21 cellular contexts compared by ENCODE assay signal in genomic region chr1:58921751-58922150, GRCh38.
A peak's percentile ranks its signal among the peaks of the same experiment; 100 is the strongest.
DNase-seq lines count a peak whose midpoint lies in the region; ATAC-seq and TF ChIP-seq lines count a peak whose summit lies in the region.
"Had no signal": no experiment of that assay in that cellular context is flagged by ENCODE, and none has a peak within 500 bp of the region (broad histone marks: within the 10 kb centered on the region; RNA-seq: fewer than 3 reads in every experiment).

No MANE protein-coding gene starts in this region.

- no peaks in the 10 kb centered on the region for H3K36me3 ChIP-seq in MM.1S (replicated peaks; ENCODE audit: insufficient read depth, low read length)
- H3K36me3 ChIP-seq in hepatocyte (replicated peaks; ENCODE audit: insufficient read depth, low read depth) = no peaks in the 10 kb centered on the region
- no peaks in the 10 kb centered on the region for H3K36me3 ChIP-seq in stomach
- H3K36me3 ChIP-seq: brain microvascular endothelial cell had no signal

- no peak for TF ChIP-seq CTCF in MM.1S (IDR thresholded peaks at IDR 0.05; ENCODE audit: low read length)
- no peak for TF ChIP-seq CTCF in activated CD8-positive, alpha-beta T cell treated with anti-CD3 and anti-CD28 coated beads for 36 hours (IDR thresholded peaks at IDR 0.05)
- no peak for TF ChIP-seq CTCF in hepatocyte (IDR thresholded peaks at IDR 0.05; ENCODE audit: poor library complexity)
- TF ChIP-seq CTCF in stomach (IDR thresholded peaks at IDR 0.05) = no peak

- 87% methylated on average over 2 of the region's 2 CpGs for WGBS in hepatocyte (ENCODE audit: low lambda C conversion rate, missing lambda C conversion rate)
- 73 to 97% (median 92%) methylated on average over 2 of the region's 2 CpGs for WGBS in stomach, 5 donors

- H2AFZ ChIP-seq in MM.1S (ENCODE audit: low read length) = no peak overlapping the region
- H2AFZ ChIP-seq in hepatocyte = no peak overlapping the region

- no peaks in the 10 kb centered on the region for H3K79me2 ChIP-seq in MM.1S (ENCODE audit: low read length)
- H3K79me2 ChIP-seq in hepatocyte = no peaks in the 10 kb centered on the region

- peak overlapping the region; percentile 38; the same call in 1 of the 2 replicates for H3K27ac ChIP-seq in MM.1S (ENCODE audit: low read length)
- peak overlapping the region; percentile 94 for H3K27ac ChIP-seq in hepatocyte
- H3K27ac ChIP-seq in stomach = peak overlapping the region in 4 of 5 donors; percentile 48 to 85 (median 58)
- H3K27ac ChIP-seq: brain microvascular endothelial cell had no signal

- H3K4me1 ChIP-seq in MM.1S (ENCODE audit: low read length) = peaks cover 17% of the 10 kb centered on the region
- H3K4me1 ChIP-seq in hepatocyte (ENCODE audit: insufficient read depth) = peaks cover 30% of the 10 kb centered on the region
- peaks cover 9 to 31% (median 21%) of the 10 kb centered on the region in 4 donors for H3K4me1 ChIP-seq in stomach

- no peaks in the 10 kb centered on the region for H3K27me3 Mint-ChIP-seq in activated CD8-positive, alpha-beta T cell treated with anti-CD3 and anti-CD28 coated beads for 36 hours

- no peak for TF ChIP-seq EP300 in stomach (IDR thresholded peaks at IDR 0.05)

- H4K20me1 ChIP-seq in MM.1S (ENCODE audit: insufficient read depth, low read length) = no peaks in the 10 kb centered on the region
- no peaks in the 10 kb centered on the region for H4K20me1 ChIP-seq in hepatocyte (ENCODE audit: insufficient read depth, poor library complexity, severe bottlenecking)

- H3K4me3 ChIP-seq in MM.1S (ENCODE audit: low read length) (no peak overlapping the region), hepatocyte (no peak overlapping the region), stomach (no peak overlapping the region)

- H3K9me3 ChIP-seq in MM.1S (replicated peaks; ENCODE audit: insufficient read depth, low read length) = no peaks in the 10 kb centered on the region
- H3K9me3 ChIP-seq in hepatocyte (ENCODE audit: low read depth) = no peaks in the 10 kb centered on the region
- no peaks in the 10 kb centered on the region for H3K9me3 ChIP-seq in stomach

- no peak overlapping the region for H3K9ac ChIP-seq in MM.1S (ENCODE audit: low read length)

- H3K27me3 ChIP-seq in MM.1S (replicated peaks; ENCODE audit: insufficient read depth, low read length) (no peaks in the 10 kb centered on the region), hepatocyte (no peaks in the 10 kb centered on the region), stomach (no peaks in the 10 kb centered on the region)
- H3K27me3 ChIP-seq: brain microvascular endothelial cell had no signal

- DNase-seq in MM.1S = no peak
- DNase-seq in activated CD8-positive, alpha-beta T cell treated with anti-CD3 and anti-CD28 coated beads for 36 hours = no peak
- DNase-seq in hepatocyte (ENCODE audit: low spot score) = no peak
- DNase-seq in stomach = no peak
- DNase-seq in DMS 273 (lab: John Stamatoyannopoulos, UW; ENCODE audit: unreplicated experiment) = no peak
- no peak for DNase-seq in SK-N-DZ (ENCODE audit: low spot score)
- DNase-seq in OCI-M2 (lab: John Stamatoyannopoulos, UW; ENCODE audit: unreplicated experiment) = no peak
- DNase-seq: brain microvascular endothelial cell; dermis blood vessel endothelial cell; GDM1; HCEC 1CT; mesendoderm; NCI-H1105; NCI-H2081; NCI-H446 treated with DMSO at 0.1 percent for 48 hours; NK-92 treated with Interleukin-12 subunit alpha and Interleukin-12 subunit beta, amount 100 ng/mL, for 24 hours; stimulated activated CD4-positive, alpha-beta T cell treated with anti-CD3 and anti-CD28 coated beads, Interleukin-12 subunit alpha, Interleukin-12 subunit beta, amount 100 ng/mL, for 4 hours; T1000 had no signal

- intact Hi-C loops in activated CD8-positive, alpha-beta T cell treated with anti-CD3 and anti-CD28 coated beads for 36 hours (cut with micrococcal nuclease) = no loop called here
- intact Hi-C loops in stomach (cut with DNase I; ENCODE audit: low total_unique reads) = no loop called here

- no peak for TF ChIP-seq POLR2A in stomach (IDR thresholded peaks at IDR 0.05)

- H3K4me3 Mint-ChIP-seq in activated CD8-positive, alpha-beta T cell treated with anti-CD3 and anti-CD28 coated beads for 36 hours = no peak overlapping the region
- H3K4me3 Mint-ChIP-seq: natural killer cell treated with Interleukin-12 subunit alpha and Interleukin-12 subunit beta and Interleukin-15 and Interleukin-18, amount 100 ng/mL, for 72 hours had no signal

- no peaks in the 10 kb centered on the region for H3K36me3 Mint-ChIP-seq in activated CD8-positive, alpha-beta T cell treated with anti-CD3 and anti-CD28 coated beads for 36 hours (ENCODE audit: low read depth)
- H3K36me3 Mint-ChIP-seq: natural killer cell treated with Interleukin-12 subunit alpha and Interleukin-12 subunit beta and Interleukin-15 and Interleukin-18, amount 100 ng/mL, for 72 hours had no signal

- H3K4me2 ChIP-seq in MM.1S (ENCODE audit: low read depth, low read length) (no peak overlapping the region), hepatocyte (no peak overlapping the region)

- CTCF ChIA-PET in activated CD8-positive, alpha-beta T cell treated with anti-CD3 and anti-CD28 coated beads for 36 hours (lab: Charles Lee) = interaction anchor here (1.1 to 1.3 kb wide), 2 partner anchors 19 to 167 kb away, joined by 3 read pairs; no protein-coding TSS in a partner anchor

- no peaks in the 10 kb centered on the region for H3K9me3 Mint-ChIP-seq in activated CD8-positive, alpha-beta T cell treated with anti-CD3 and anti-CD28 coated beads for 36 hours
- H3K9me3 Mint-ChIP-seq: natural killer cell treated with Interleukin-12 subunit alpha and Interleukin-12 subunit beta and Interleukin-15 and Interleukin-18, amount 100 ng/mL, for 72 hours had no signal

- peaks cover 21% of the 10 kb centered on the region for H3K4me1 Mint-ChIP-seq in activated CD8-positive, alpha-beta T cell treated with anti-CD3 and anti-CD28 coated beads for 36 hours (ENCODE audit: low read depth)

- no peak for ATAC-seq in activated CD8-positive, alpha-beta T cell treated with anti-CD3 and anti-CD28 coated beads for 36 hours

- POLR2A ChIA-PET in activated CD8-positive, alpha-beta T cell treated with anti-CD3 and anti-CD28 coated beads for 36 hours (lab: Charles Lee) = interaction anchor here (0.7 to 2.0 kb wide), 3 partner anchors 15 to 259 kb away, joined by 3 to 7 read pairs (median 3); no protein-coding TSS in a partner anchor

- peaks cover 3% of the 10 kb centered on the region; the same call in 1 of the 2 replicates for H3F3A ChIP-seq in MM.1S (ENCODE audit: insufficient read depth, low read length)

- H3K27ac Mint-ChIP-seq in activated CD8-positive, alpha-beta T cell treated with anti-CD3 and anti-CD28 coated beads for 36 hours = peak overlapping the region; percentile 81
- H3K27ac Mint-ChIP-seq: activated T-helper 2 cell treated with anti-CD3 and anti-CD28 coated beads, Interferon-gamma antibody, Interleukin-2, Interleukin-4, amounts not matched to agents 10 μg/mL and 5 μg/mL and 100 μg/mL, durations not matched to agents 14 hours and 24 hours and 36 hours; progenitor cell of endocrine pancreas had no signal

- H3K9me2 ChIP-seq in MM.1S (replicated peaks; ENCODE audit: insufficient read depth, low read length) (no peaks in the 10 kb centered on the region), hepatocyte (replicated peaks; ENCODE audit: insufficient read depth) (no peaks in the 10 kb centered on the region)

Comparison
In these comparisons a context has a peak if more than half of its experiments do, and no peak if none do; other contexts are left out.
1. H3K27ac ChIP-seq: peak in every context shown above with its lines; median percentile 94 in hepatocyte; 58 in stomach; 38 in MM.1S.